25 cellular contexts compared by ENCODE assay signal in genomic region chr15:85021409-85021808, GRCh38.
"Had no signal": no experiment of that assay in that cellular context is flagged by ENCODE, and none has a peak within 500 bp of the region (broad histone marks: within the 10 kb centered on the region; RNA-seq: fewer than 3 reads in every experiment).

No MANE protein-coding gene starts in this region.

- ATAC-seq: effector memory CD8-positive, alpha-beta T cell; esophagus mucosa; gastrocnemius medialis; heart right ventricle; left cardiac atrium; left lung; left ventricle myocardium superior; lower lobe of right lung; mucosa of descending colon had no signal

- H3K4me3 ChIP-seq: colonic mucosa, esophagus squamous epithelium, gastrocnemius medialis, heart right ventricle, left lung, lower lobe of right lung, mucosa of descending colon had no signal

- H3K27me3 Mint-ChIP-seq: dendritic cell treated with granulocyte-macrophage colony-stimulating factor and Interleukin-4, amounts not matched to agents 40 ng/mL and 50 ng/mL, for 4 days; effector memory CD8-positive, alpha-beta T cell; naive B cell had no signal

- H3K9me3 ChIP-seq: colonic mucosa, esophagus squamous epithelium, gastrocnemius medialis, heart right ventricle, left lung, lower lobe of right lung, mucosa of descending colon had no signal

- H3K27me3 ChIP-seq: colonic mucosa, esophagus squamous epithelium, gastrocnemius medialis, heart right ventricle, left lung had no signal

- H3K27ac Mint-ChIP-seq: dendritic cell treated with granulocyte-macrophage colony-stimulating factor and Interleukin-4, amounts not matched to agents 40 ng/mL and 50 ng/mL, for 4 days; endodermal cell; mesothelial cell of epicardium had no signal

- H3K4me3 Mint-ChIP-seq: dendritic cell treated with granulocyte-macrophage colony-stimulating factor and Interleukin-4, amounts not matched to agents 40 ng/mL and 50 ng/mL, for 4 days; effector memory CD8-positive, alpha-beta T cell; endodermal cell; mesothelial cell of epicardium; naive B cell had no signal

- H3K36me3 ChIP-seq: colonic mucosa, esophagus squamous epithelium, gastrocnemius medialis, heart right ventricle, left lung, lower lobe of right lung had no signal

- H3K27ac ChIP-seq: colonic mucosa, epithelial cell of prostate, esophagus squamous epithelium, gastrocnemius medialis, heart right ventricle, left lung, lower lobe of right lung had no signal

- H3K9me3 Mint-ChIP-seq: dendritic cell treated with granulocyte-macrophage colony-stimulating factor and Interleukin-4, amounts not matched to agents 40 ng/mL and 50 ng/mL, for 4 days; effector memory CD8-positive, alpha-beta T cell; endodermal cell; mesothelial cell of epicardium; naive B cell had no signal

- DNase-seq: colonic mucosa; cortex of kidney; effector CD8-positive, alpha-beta T cell; effector memory CD8-positive, alpha-beta T cell; endodermal cell; erythroblast; esophagus squamous epithelium; foreskin fibroblast; foreskin melanocyte; gastrocnemius medialis; glutamatergic neuron; head of caudate nucleus; heart right ventricle; hippocampal formation; left cardiac atrium; left lung; left ventricle myocardium superior; lower lobe of right lung; mesenchymal stem cell; mucosa of descending colon; naive B cell had no signal

- H3K36me3 Mint-ChIP-seq: mesothelial cell of epicardium, naive B cell had no signal
